1 cellular context compared by ENCODE assay signal in genomic region chr1:230978491-230979388, GRCh38.
A peak's percentile ranks its signal among the peaks of the same experiment; 100 is the strongest.
TF ChIP-seq lines count a peak whose summit lies in the region.

TSS of gene ARV1 (plus strand) at chr1:230979094. CDS start at chr1:230979106, 12 bp downstream.
TSS of gene TTC13 (minus strand) at chr1:230978861. CDS start at chr1:230978830, 31 bp downstream.

TF ChIP-seq in HepG2, 621 proteins besides CTCF, POLR2A, EP300 and RAD21 (continued from another document and continues in another):
- TF ChIP-seq PCBP2 (optimal IDR thresholded peaks at IDR 0.05; ENCODE audit: low read depth, low read length, poor library complexity, severe bottlenecking) (no peak), DZIP1 (CRISPR knock-in tag; IDR thresholded peaks at IDR 0.05) (peak; percentile 81; the same call in 1 of the 2 replicates), TIGD3 (CRISPR knock-in tag; IDR thresholded peaks at IDR 0.05; ENCODE audit: borderline replicate concordance) (no peak), TOPORS (CRISPR knock-in tag; IDR thresholded peaks at IDR 0.05) (no peak), ZNF335 (CRISPR knock-in tag; IDR thresholded peaks at IDR 0.05) (0 out of 2 replicates have a peak, but pooled peaks have one; percentile 80), ATRX (CRISPR knock-in tag; IDR thresholded peaks at IDR 0.05; ENCODE audit: borderline replicate concordance) (no peak), POGK (CRISPR knock-in tag; conservative IDR thresholded peaks at IDR 0.05) (peak; percentile 87), ZNF142 (CRISPR knock-in tag; IDR thresholded peaks at IDR 0.05) (no peak), ZSCAN21 (CRISPR knock-in tag; IDR thresholded peaks at IDR 0.05; ENCODE audit: borderline replicate concordance) (no peak; the same call in 1 of the 2 replicates), MBNL3 (CRISPR knock-in tag; conservative IDR thresholded peaks at IDR 0.05) (no peak), ZNF12 (CRISPR knock-in tag; IDR thresholded peaks at IDR 0.05) (no peak), ZSCAN12 (CRISPR knock-in tag; IDR thresholded peaks at IDR 0.05) (no peak), PCBP1 (IDR thresholded peaks at IDR 0.05; ENCODE audit: borderline replicate concordance, low read depth, low read length) (peak; percentile 87; the same call in 1 of the 2 replicates), HMGXB3 (CRISPR knock-in tag; IDR thresholded peaks at IDR 0.05; ENCODE audit: borderline replicate concordance) (peak; percentile 63), ATF1 (CRISPR knock-in tag; IDR thresholded peaks at IDR 0.05) (peak; percentile 94), SIN3A (IDR thresholded peaks at IDR 0.05; ENCODE audit: borderline replicate concordance, low read depth, low read length) (no peak), ZNF687 (CRISPR knock-in tag; IDR thresholded peaks at IDR 0.05) (peak; percentile 88), CBFB (CRISPR knock-in tag; IDR thresholded peaks at IDR 0.05) (peak; percentile 77), STAG1 (CRISPR knock-in tag; IDR thresholded peaks at IDR 0.05) (peak; percentile 86), NAIF1 (CRISPR knock-in tag; IDR thresholded peaks at IDR 0.05; ENCODE audit: borderline replicate concordance) (no peak), TRAFD1 (CRISPR knock-in tag; IDR thresholded peaks at IDR 0.05; ENCODE audit: borderline replicate concordance) (peak; percentile 56; the same call in 1 of the 2 replicates), MXD3 (CRISPR knock-in tag; IDR thresholded peaks at IDR 0.05) (peak; percentile 72; the same call in 1 of the 2 replicates), ZNF530 (CRISPR knock-in tag; IDR thresholded peaks at IDR 0.05; ENCODE audit: low read depth) (no peak), ZBTB34 (CRISPR knock-in tag; IDR thresholded peaks at IDR 0.05) (0 out of 2 replicates have a peak, but pooled peaks have one; percentile 33), FOXK2 (IDR thresholded peaks at IDR 0.05) (no peak), SPEN (CRISPR knock-in tag; IDR thresholded peaks at IDR 0.05; ENCODE audit: low read depth) (peak; percentile 94), NPAS2 (CRISPR knock-in tag; IDR thresholded peaks at IDR 0.05; ENCODE audit: borderline replicate concordance) (no peak), ZNF510 (CRISPR knock-in tag; IDR thresholded peaks at IDR 0.05; ENCODE audit: low read depth) (0 out of 2 replicates have a peak, but pooled peaks have one; percentile 24), ZNF468 (CRISPR knock-in tag; IDR thresholded peaks at IDR 0.05) (no peak), DNMT3B (CRISPR knock-in tag; conservative IDR thresholded peaks at IDR 0.05) (no peak)
